Comparison of ENCODE assay signal across 25 cellular contexts in genomic region chr16:78317871-78318270, GRCh38.
DNase-seq lines count a peak whose midpoint lies in the region; ATAC-seq and TF ChIP-seq lines count a peak whose summit lies in the region.
"Had no signal": no experiment of that assay in that cellular context is flagged by ENCODE, and none has a peak within 500 bp of the region (broad histone marks: within the 10 kb centered on the region; RNA-seq: fewer than 3 reads in every experiment).

No MANE protein-coding gene starts in this region.

- no peaks in the 10 kb centered on the region for H3K27me3 Mint-ChIP-seq in nephron progenitor cell (ENCODE audit: low read depth, poor library complexity)
- H3K27me3 Mint-ChIP-seq: memory B cell; natural killer cell treated with Interleukin-12 subunit alpha and Interleukin-12 subunit beta and Interleukin-15 and Interleukin-18, amount 100 ng/mL, for 72 hours had no signal

- CTCF ChIA-PET in A673 (lab: Charles Lee): no interaction called here

- no TSS peak for BruUV-seq in A673 (replicated peaks; lab: Mats Ljungman, UMichigan)

- H3K27ac ChIP-seq in A673 (ENCODE audit: low read depth, low read length, poor library complexity, severe bottlenecking) (no peak overlapping the region), coronary artery (peak overlapping the region in 1 of 2 donors; percentile 4)
- H3K27ac ChIP-seq: esophagus muscularis mucosa, gastroesophageal sphincter, KMS-11 had no signal

- no peaks in the 10 kb centered on the region for H3K4me1 ChIP-seq in A673 (ENCODE audit: insufficient read depth, low read length, poor library complexity, severe bottlenecking)
- H3K4me1 ChIP-seq: esophagus muscularis mucosa, gastroesophageal sphincter, uterus had no signal

- peak overlapping the region; percentile 23 for H3K4me3 Mint-ChIP-seq in nephron progenitor cell
- H3K4me3 Mint-ChIP-seq: activated naive CD4-positive, alpha-beta T cell treated with anti-CD3 and anti-CD28 coated beads for 36 hours; activated T-cell treated with anti-CD3 and anti-CD28 coated beads, Interleukin-2, amount 50 U/mL, for 4 hours; CD14-positive monocyte; memory B cell; natural killer cell treated with Interleukin-12 subunit alpha and Interleukin-12 subunit beta and Interleukin-15 and Interleukin-18, amount 100 ng/mL, for 72 hours had no signal

- peak overlapping the region; percentile 100 for H3K27ac Mint-ChIP-seq in nephron progenitor cell
- H3K27ac Mint-ChIP-seq: activated naive CD4-positive, alpha-beta T cell treated with anti-CD3 and anti-CD28 coated beads for 36 hours; CD14-positive monocyte; memory B cell; natural killer cell treated with Interleukin-12 subunit alpha and Interleukin-12 subunit beta and Interleukin-15 and Interleukin-18, amount 100 ng/mL, for 72 hours had no signal

- ATAC-seq in GM21786 (IDR thresholded peaks at IDR 0.05; ENCODE audit: unreplicated experiment) (no peak), GM21723 (IDR thresholded peaks at IDR 0.05; ENCODE audit: unreplicated experiment) (no peak)
- ATAC-seq: activated CD4-positive, CD25-positive, alpha-beta regulatory T cell treated with anti-CD3 and anti-CD28 coated beads, Interleukin-2, amount 50 U/mL, for 24 hours; activated T-cell treated with anti-CD3 and anti-CD28 coated beads, Interleukin-2, amount 50 U/mL, for 4 hours; gastroesophageal sphincter; natural killer cell treated with Interleukin-12 subunit alpha and Interleukin-12 subunit beta and Interleukin-15 and Interleukin-18, amount 100 ng/mL, for 72 hours had no signal

- peaks cover 5% of the 10 kb centered on the region for H3K9me3 Mint-ChIP-seq in nephron progenitor cell
- H3K9me3 Mint-ChIP-seq: activated naive CD4-positive, alpha-beta T cell treated with anti-CD3 and anti-CD28 coated beads for 36 hours; activated T-cell treated with anti-CD3 and anti-CD28 coated beads, Interleukin-2, amount 50 U/mL, for 4 hours; memory B cell; natural killer cell treated with Interleukin-12 subunit alpha and Interleukin-12 subunit beta and Interleukin-15 and Interleukin-18, amount 100 ng/mL, for 72 hours had no signal

- DNase-seq in A673 (ENCODE audit: low spot score): peak; percentile 42
- peak; percentile 10 for DNase-seq in MV-4-11 (lab: John Stamatoyannopoulos, UW)
- no peak for DNase-seq in coronary artery (ENCODE audit: low spot score)
- DNase-seq in nephron progenitor cell: no peak
- no peak for DNase-seq in posterior vena cava (ENCODE audit: low spot score)
- DNase-seq in NCI-H1417 treated with DMSO at 0.1 percent for 48 hours (lab: John Stamatoyannopoulos, UW): no peak
- DNase-seq: activated naive CD4-positive, alpha-beta T cell treated with anti-CD3 and anti-CD28 coated beads for 36 hours; activated T-cell treated with anti-CD3 and anti-CD28 coated beads, Interleukin-2, amount 50 U/mL, for 4 hours; cerebellar nuclear complex; effector CD4-positive, alpha-beta T cell; H7; NCI-H2029; NCI-H345; OCI-M1; posterior cingulate gyrus; uterus had no signal

- peaks cover 4% of the 10 kb centered on the region for H3K36me3 Mint-ChIP-seq in nephron progenitor cell (ENCODE audit: low read depth)
- H3K36me3 Mint-ChIP-seq: CD14-positive monocyte; natural killer cell treated with Interleukin-12 subunit alpha and Interleukin-12 subunit beta and Interleukin-15 and Interleukin-18, amount 100 ng/mL, for 72 hours had no signal

- H3K27me3 ChIP-seq in A673 (replicated peaks; ENCODE audit: insufficient read depth, low read depth, low read length, poor library complexity): no peaks in the 10 kb centered on the region
- H3K27me3 ChIP-seq: esophagus muscularis mucosa, gastroesophageal sphincter, uterus had no signal

- H3K4me3 ChIP-seq in A673 (ENCODE audit: low read depth, low read length, poor library complexity, severe bottlenecking): peak overlapping the region; percentile 1
- H3K4me3 ChIP-seq in coronary artery: peak overlapping the region; percentile 21
- H3K4me3 ChIP-seq: esophagus muscularis mucosa, gastroesophageal sphincter, uterus had no signal

- no peaks in the 10 kb centered on the region for H3K36me3 ChIP-seq in A673 (ENCODE audit: insufficient read depth, low read length, poor library complexity, severe bottlenecking)
- H3K36me3 ChIP-seq: esophagus muscularis mucosa, gastroesophageal sphincter, uterus had no signal

- no peak for TF ChIP-seq CTCF in A673 (conservative IDR thresholded peaks at IDR 0.05; ENCODE audit: low read depth, low read length)
- no peak for TF ChIP-seq CTCF in coronary artery (IDR thresholded peaks at IDR 0.05)
- no peak for TF ChIP-seq CTCF in nephron progenitor cell (IDR thresholded peaks at IDR 0.05)

- peaks cover 84% of the 10 kb centered on the region for H3K4me1 Mint-ChIP-seq in nephron progenitor cell
- H3K4me1 Mint-ChIP-seq: CD14-positive monocyte, memory B cell had no signal

- POLR2A ChIA-PET in A673 (lab: Charles Lee; ENCODE audit: low non-redundant PET): no interaction called here

- H3K9me3 ChIP-seq in A673 (ENCODE audit: low read depth, low read length, poor library complexity, severe bottlenecking): peaks cover 7% of the 10 kb centered on the region
- H3K9me3 ChIP-seq: esophagus muscularis mucosa, gastroesophageal sphincter, uterus had no signal

- intact Hi-C loops in A673 (cut with micrococcal nuclease; ENCODE audit: unreplicated experiment) (no loop called here), posterior vena cava (cut with DNase I) (no loop called here)

Comparison
In these comparisons a context has a peak if more than half of its experiments do, and no peak if none do; other contexts are left out.
1. DNase-seq: peak in A673 (single experiment) and MV-4-11 (single experiment); none in coronary artery (single experiment), nephron progenitor cell (single experiment), posterior vena cava (single experiment) and NCI-H1417 treated with DMSO at 0.1 percent for 48 hours (single experiment).